Comparison of ENCODE assay signal across 8 cellular contexts in genomic region chr17:77087650-77088454, GRCh38. TPM values are rescaled to one million over a fixed set of nuclear protein-coding genes. Genes with fewer than 3 reads are reported as not detected.
A peak's percentile ranks its signal among the peaks of the same experiment; 100 is the strongest.
DNase-seq lines count a peak whose midpoint lies in the region; ATAC-seq, FAIRE-seq and TF ChIP-seq lines count a peak whose summit lies in the region.

No MANE protein-coding gene starts in this region.

- ATAC-seq in A549 (peak; percentile 1 to 16; a peak in 2 of 6 replicates), HG02885 (IDR thresholded peaks at IDR 0.05; ENCODE audit: poor library complexity, unreplicated experiment) (no peak), HG03378 (IDR thresholded peaks at IDR 0.05; ENCODE audit: unreplicated experiment) (no peak)

- no peak for TF ChIP-seq EP300 in A549 (IDR thresholded peaks at IDR 0.05)

- no peaks in the 10 kb centered on the region for H3K9me3 ChIP-seq in A549
- no peaks in the 10 kb centered on the region for H3K9me3 ChIP-seq in HUES48 (ENCODE audit: control insufficient read depth, insufficient read depth, low read length)
- no peaks in the 10 kb centered on the region for H3K9me3 ChIP-seq in muscle layer of duodenum (ENCODE audit: control insufficient read depth in 1 of 2, low read length in 2 of 2)

- no peak for TF ChIP-seq RAD21 in A549 (conservative IDR thresholded peaks at IDR 0.05 in 1 of 2, IDR thresholded peaks at IDR 0.05 in 1 of 2)

- WGBS in A549 (ENCODE audit: missing lambda C conversion rate): 53% methylated on average over 16 of the region's 16 CpGs

- H3K4me3 ChIP-seq in A549 (peak overlapping the region; percentile 99), HUES48 (ENCODE audit: low read depth, low read length) (peak overlapping the region; percentile 81; the same call in 1 of the 2 replicates), bronchial epithelial cell (ENCODE audit: low read depth, low read length) (peak overlapping the region; percentile 73), muscle layer of duodenum (ENCODE audit: low read depth in 1 of 2, low read length in 2 of 2) (peak overlapping the region; percentile 67 to 93)

- H3K9ac ChIP-seq in HUES48 (ENCODE audit: low read depth, low read length): no peak overlapping the region

- peak overlapping the region; percentile 96 to 100 for H3K27ac ChIP-seq in A549
- no peak overlapping the region for H3K27ac ChIP-seq in HUES48 (ENCODE audit: low read depth, low read length)
- peak overlapping the region; percentile 93 for H3K27ac ChIP-seq in muscle layer of duodenum (ENCODE audit: low read length)

- TF ChIP-seq CTCF in A549 (IDR thresholded peaks at IDR 0.05) (no peak), bronchial epithelial cell (IDR thresholded peaks at IDR 0.05; ENCODE audit: insufficient read depth, low read length, severe bottlenecking) (no peak)

- no peak for TF ChIP-seq POLR2A in A549 (IDR thresholded peaks at IDR 0.05; ENCODE audit: low read length)

- POLR2A ChIA-PET in A549 (lab: Yijun Ruan, JAX): interaction anchor here (0.5 to 1.8 kb wide), 16 partner anchors 9 to 871 kb away, joined by 3 to 12 read pairs (median 4); partner anchors contain the start of genes SEC14L1 and TNRC6C

- H3K36me3 ChIP-seq in HUES48 (ENCODE audit: control insufficient read depth, insufficient read depth, low read length) (peaks cover 26% of the 10 kb centered on the region), bronchial epithelial cell (ENCODE audit: control insufficient read depth, insufficient read depth, low read length) (peaks cover 8% of the 10 kb centered on the region), muscle layer of duodenum (ENCODE audit: control insufficient read depth in 1 of 2, insufficient read depth in 2 of 2, low read length in 2 of 2) (peaks cover 5 to 9% of the 10 kb centered on the region in 2 donors)

- H3K27me3 ChIP-seq in HUES48 (ENCODE audit: control insufficient read depth, insufficient read depth, low read length): no peaks in the 10 kb centered on the region
- no peaks in the 10 kb centered on the region for H3K27me3 ChIP-seq in bronchial epithelial cell (ENCODE audit: control insufficient read depth, insufficient read depth, low read length)
- H3K27me3 ChIP-seq in muscle layer of duodenum (ENCODE audit: low read depth, low read length): no peaks in the 10 kb centered on the region

- FAIRE-seq in A549 (lab: Jason Lieb, UNC) (no peak), bronchial epithelial cell (lab: Jason Lieb, UNC) (no peak)

- H3K4me1 ChIP-seq in A549 (peaks cover 28% of the 10 kb centered on the region), HUES48 (ENCODE audit: control insufficient read depth, insufficient read depth, low read length) (peaks cover 7% of the 10 kb centered on the region; the same call in 1 of the 2 replicates), muscle layer of duodenum (ENCODE audit: control insufficient read depth in 1 of 2, insufficient read depth in 2 of 2, low read length in 2 of 2) (peaks cover 6 to 23% of the 10 kb centered on the region in 2 donors)

- DNase-seq in A549 (ENCODE audit: low read depth in 1 of 2, low spot score in 1 of 2): no peak
- DNase-seq in bronchial epithelial cell (ENCODE audit: low read depth): no peak
- no peak for DNase-seq in AG08395 (ENCODE audit: low spot score)
- DNase-seq in NCI-H1092 treated with DMSO at 0.1 percent for 48 hours (lab: John Stamatoyannopoulos, UW): no peak

- H3K4me2 ChIP-seq in A549: peak overlapping the region; percentile 73

- CTCF ChIA-PET in A549 (lab: Yijun Ruan, JAX): interaction anchor here (0.6 to 6.8 kb wide), 69 partner anchors 10 to 1034 kb away, joined by 3 to 121 read pairs (median 5); partner anchors contain the start of genes MGAT5B and SEC14L1

TF ChIP-seq in A549, 52 proteins besides CTCF, POLR2A, EP300 and RAD21:
- TF ChIP-seq, protein P1, sequence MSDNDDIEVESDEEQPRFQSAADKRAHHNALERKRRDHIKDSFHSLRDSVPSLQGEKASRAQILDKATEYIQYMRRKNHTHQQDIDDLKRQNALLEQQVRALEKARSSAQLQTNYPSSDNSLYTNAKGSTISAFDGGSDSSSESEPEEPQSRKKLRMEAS (IDR thresholded peaks at IDR 0.05): no peak
- TF ChIP-seq MAFK (IDR thresholded peaks at IDR 0.05; ENCODE audit: partially characterized antibody) (no peak), NPAS2 (CRISPR knock-in tag; IDR thresholded peaks at IDR 0.05; ENCODE audit: borderline replicate concordance) (0 out of 2 replicates have a peak, but pooled peaks have one; percentile 34), RCOR1 (IDR thresholded peaks at IDR 0.05; ENCODE audit: low read depth, low read length) (no peak), ZNF302 (CRISPR knock-in tag; IDR thresholded peaks at IDR 0.05) (peak; percentile 79), HOXB5 (CRISPR knock-in tag; IDR thresholded peaks at IDR 0.05) (0 out of 2 replicates have a peak, but pooled peaks have one; percentile 73), TFCP2L1 (CRISPR knock-in tag; IDR thresholded peaks at IDR 0.05) (0 out of 2 replicates have a peak, but pooled peaks have one; percentile 15), HOXB13 (CRISPR knock-in tag; IDR thresholded peaks at IDR 0.05; ENCODE audit: low read depth) (peak; percentile 85), TP53 (CRISPR knock-in tag; IDR thresholded peaks at IDR 0.05) (0 out of 2 replicates have a peak, but pooled peaks have one; percentile 80), HEYL (CRISPR knock-in tag; IDR thresholded peaks at IDR 0.05) (no peak), FOXS1 (CRISPR knock-in tag; IDR thresholded peaks at IDR 0.05) (0 out of 2 replicates have a peak, but pooled peaks have one; percentile 42), ZC3H11A (IDR thresholded peaks at IDR 0.05) (no peak), CHD4 (IDR thresholded peaks at IDR 0.05; ENCODE audit: borderline replicate concordance) (no peak), EHMT2 (IDR thresholded peaks at IDR 0.05; ENCODE audit: low read depth) (peak; percentile 71; the same call in 1 of the 2 replicates), EHF (CRISPR knock-in tag; IDR thresholded peaks at IDR 0.05) (peak; percentile 82), ZSCAN20 (CRISPR knock-in tag; IDR thresholded peaks at IDR 0.05) (no peak), BHLHE40 (IDR thresholded peaks at IDR 0.05; ENCODE audit: low read depth, low read length) (no peak), HOXA7 (CRISPR knock-in tag; IDR thresholded peaks at IDR 0.05) (no peak)
- TF ChIP-seq, protein P2, sequence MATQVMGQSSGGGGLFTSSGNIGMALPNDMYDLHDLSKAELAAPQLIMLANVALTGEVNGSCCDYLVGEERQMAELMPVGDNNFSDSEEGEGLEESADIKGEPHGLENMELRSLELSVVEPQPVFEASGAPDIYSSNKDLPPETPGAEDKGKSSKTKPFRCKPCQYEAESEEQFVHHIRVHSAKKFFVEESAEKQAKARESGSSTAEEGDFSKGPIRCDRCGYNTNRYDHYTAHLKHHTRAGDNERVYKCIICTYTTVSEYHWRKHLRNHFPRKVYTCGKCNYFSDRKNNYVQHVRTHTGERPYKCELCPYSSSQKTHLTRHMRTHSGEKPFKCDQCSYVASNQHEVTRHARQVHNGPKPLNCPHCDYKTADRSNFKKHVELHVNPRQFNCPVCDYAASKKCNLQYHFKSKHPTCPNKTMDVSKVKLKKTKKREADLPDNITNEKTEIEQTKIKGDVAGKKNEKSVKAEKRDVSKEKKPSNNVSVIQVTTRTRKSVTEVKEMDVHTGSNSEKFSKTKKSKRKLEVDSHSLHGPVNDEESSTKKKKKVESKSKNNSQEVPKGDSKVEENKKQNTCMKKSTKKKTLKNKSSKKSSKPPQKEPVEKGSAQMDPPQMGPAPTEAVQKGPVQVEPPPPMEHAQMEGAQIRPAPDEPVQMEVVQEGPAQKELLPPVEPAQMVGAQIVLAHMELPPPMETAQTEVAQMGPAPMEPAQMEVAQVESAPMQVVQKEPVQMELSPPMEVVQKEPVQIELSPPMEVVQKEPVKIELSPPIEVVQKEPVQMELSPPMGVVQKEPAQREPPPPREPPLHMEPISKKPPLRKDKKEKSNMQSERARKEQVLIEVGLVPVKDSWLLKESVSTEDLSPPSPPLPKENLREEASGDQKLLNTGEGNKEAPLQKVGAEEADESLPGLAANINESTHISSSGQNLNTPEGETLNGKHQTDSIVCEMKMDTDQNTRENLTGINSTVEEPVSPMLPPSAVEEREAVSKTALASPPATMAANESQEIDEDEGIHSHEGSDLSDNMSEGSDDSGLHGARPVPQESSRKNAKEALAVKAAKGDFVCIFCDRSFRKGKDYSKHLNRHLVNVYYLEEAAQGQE (IDR thresholded peaks at IDR 0.05): no peak
- TF ChIP-seq, protein P3, sequence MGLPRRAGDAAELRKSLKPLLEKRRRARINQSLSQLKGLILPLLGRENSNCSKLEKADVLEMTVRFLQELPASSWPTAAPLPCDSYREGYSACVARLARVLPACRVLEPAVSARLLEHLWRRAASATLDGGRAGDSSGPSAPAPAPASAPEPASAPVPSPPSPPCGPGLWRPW (IDR thresholded peaks at IDR 0.05): no peak

RNA-seq across cellular contexts. Expression of gene SEC14L1, which starts 52.9 kb away (rescaled TPM):
- polyA plus RNA-seq in A549 (2011; rRNA removed) (27.5 and 29.1 TPM in 2 replicates), A549 (2017; fragmentation: RNase III; extraction: RNeasy Plus Mini Kit Qiagen cat#74134 plus additional on column Dnase treatment) (32.2 to 40.4 TPM (median 40.4 TPM) in 3 replicates)
- polyA plus RNA-seq in A549 (2012; cell fraction: cytosol; rRNA removed): 13.9 and 26.0 TPM in 2 replicates
- polyA plus RNA-seq in A549 (2012; cell fraction: nucleus; rRNA removed): 24.6 and 30.1 TPM in 2 replicates
- 11.3 and 21.8 TPM in 2 replicates for polyA minus RNA-seq in A549 (2011; rRNA and poly(A)+ RNA removed)
- total RNA-seq in bronchial epithelial cell: 21.6 and 25.3 TPM in 2 replicates

Comparison
In these comparisons a context has a peak if more than half of its experiments do, and no peak if none do; other contexts are left out.
1. ATAC-seq: peak in A549 (2 of 2); none in HG02885 (single experiment) and HG03378 (single experiment).
2. Peak in every context shown above with its lines, with median percentiles within 50 percentile points of each other: H3K4me3 ChIP-seq.